1 cellular context compared by ENCODE assay signal in the genomic region with DNA sequence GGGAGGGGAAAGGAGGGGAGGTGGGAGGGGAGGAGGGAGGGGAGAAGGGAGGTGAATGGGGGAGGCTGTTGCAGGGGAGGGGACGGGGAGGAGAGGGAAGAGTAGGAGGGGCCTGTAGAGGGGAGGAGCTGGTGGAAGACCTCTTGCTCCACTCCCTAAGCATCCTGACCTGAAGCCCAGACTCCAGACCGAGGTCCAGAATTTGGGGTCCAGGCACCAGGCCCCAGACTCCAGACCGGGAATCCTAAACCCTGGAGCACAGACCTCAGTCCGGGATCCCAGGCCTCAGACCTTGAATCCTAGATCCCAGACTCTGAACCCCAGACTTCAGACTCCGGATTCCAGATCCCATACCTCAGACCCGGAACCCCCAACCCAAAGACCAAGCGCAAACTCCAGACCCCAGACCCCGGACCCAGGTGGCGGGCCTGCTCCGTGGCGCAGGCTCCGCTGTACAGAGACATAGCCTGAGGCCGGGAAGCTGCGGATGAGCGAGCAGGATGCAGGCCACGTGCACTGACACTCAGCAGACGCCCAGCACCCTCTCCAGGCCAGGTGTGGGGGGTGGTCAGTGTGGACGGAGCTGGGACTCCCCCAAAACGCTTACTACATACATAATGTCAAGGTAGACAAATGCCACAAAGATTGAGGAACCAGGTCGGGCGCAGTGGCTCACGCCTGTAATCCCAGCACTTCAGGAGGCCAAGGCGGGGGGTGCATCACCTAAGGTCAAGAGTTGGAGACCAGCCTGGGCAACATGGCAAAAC.
TF ChIP-seq lines count a peak whose summit lies in the region.

No MANE protein-coding gene starts in this region.

TF ChIP-seq in PFSK-1, 5 proteins besides CTCF, POLR2A, EP300 and RAD21 (continued from another document):
- TF ChIP-seq REST (IDR thresholded peaks at IDR 0.05; ENCODE audit: insufficient read depth in 1 of 2, low read depth in 2 of 2, low read length in 2 of 2) (no peak), SIN3A (IDR thresholded peaks at IDR 0.05; ENCODE audit: borderline replicate concordance, insufficient read depth, low read length) (no peak)
TF ChIP-seq in PFSK-1: peak in this region for 2.
